10 cellular contexts compared by ENCODE assay signal in the genomic region with DNA sequence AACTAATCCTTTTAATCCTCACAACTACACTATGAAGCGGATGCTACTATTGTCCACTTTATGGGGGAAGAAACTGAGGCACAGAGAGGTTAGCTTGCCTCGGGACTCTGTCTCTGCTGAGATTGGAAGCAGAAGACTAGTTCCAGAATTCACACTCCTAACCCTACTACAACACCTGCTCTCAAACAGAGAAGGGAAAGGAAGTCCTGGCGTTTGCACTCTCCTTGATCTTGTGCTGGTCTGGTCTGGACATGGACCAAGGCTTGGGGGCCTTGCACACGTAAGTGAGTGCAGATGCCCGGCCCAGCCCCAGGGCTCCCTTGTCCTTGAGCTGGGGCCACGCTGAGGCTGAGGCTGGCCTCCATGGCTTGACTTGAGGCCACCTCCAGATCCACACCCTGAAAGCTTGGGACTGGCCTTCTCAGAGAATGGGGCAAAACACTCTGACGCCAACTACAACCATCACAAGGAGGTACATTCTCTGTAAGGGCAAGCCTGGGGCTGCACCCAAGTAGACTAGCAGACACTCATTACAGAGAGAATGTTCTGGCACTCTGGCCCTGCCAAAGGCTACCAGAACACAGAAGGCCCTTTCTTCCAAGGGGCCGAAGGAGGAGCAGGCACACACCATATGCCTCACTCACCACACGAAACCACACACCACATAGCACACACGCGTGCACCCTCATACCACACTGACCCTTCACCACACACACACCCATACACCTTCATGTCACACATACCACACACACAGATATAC. TPM values are rescaled to one million over a fixed set of nuclear protein-coding genes. Genes with fewer than 3 reads are reported as not detected.
DNase-seq lines count a peak whose midpoint lies in the region; ATAC-seq, FAIRE-seq and TF ChIP-seq lines count a peak whose summit lies in the region.
"Had no signal": no experiment of that assay in that cellular context is flagged by ENCODE, and none has a peak within 500 bp of the region (broad histone marks: within the 10 kb centered on the region; RNA-seq: fewer than 3 reads in every experiment).

No MANE protein-coding gene starts in this region.

- CTCF ChIA-PET in activated CD4-positive, alpha-beta T cell treated with anti-CD3 and anti-CD28 coated beads for 36 hours (lab: Charles Lee) = interaction anchor here (0.7 to 1.5 kb wide), 2 partner anchors 121 to 199 kb away, joined by 3 read pairs; no protein-coding TSS in a partner anchor
- CTCF ChIA-PET in PC-9 (lab: Charles Lee) = no interaction called here

- H3K9me3 ChIP-seq in PC-9 (ENCODE audit: insufficient read depth, low read depth) = no peaks in the 10 kb centered on the region

- H3K36me3 ChIP-seq in PC-9 (ENCODE audit: low read depth) = no peaks in the 10 kb centered on the region

- BruUV-seq in PC-9 (replicated peaks; lab: Mats Ljungman, UMichigan) = TSS peak; percentile 70

- H3K79me2 ChIP-seq in PC-9 (ENCODE audit: low read depth) = peaks cover 63% of the 10 kb centered on the region

- peak overlapping the region; percentile 51 for H3K4me3 ChIP-seq in PC-9

- no peaks in the 10 kb centered on the region for H3K9me2 ChIP-seq in PC-9 (ENCODE audit: insufficient read depth)

- TF ChIP-seq POLR2A in GM12892 (IDR thresholded peaks at IDR 0.05; ENCODE audit: low read depth, low read length) = no peak

- intact Hi-C loops in activated CD4-positive, alpha-beta T cell treated with anti-CD3 and anti-CD28 coated beads for 36 hours (cut with DNase I, micrococcal nuclease) = loop anchor here (1.0 to 10.0 kb wide), 7 partner anchors 17 to 1088 kb away; a partner anchor contains a TSS
- intact Hi-C loops in PC-9 (cut with micrococcal nuclease; ENCODE audit: unreplicated experiment) = loop anchor here (1.0 to 10.0 kb wide), 8 partner anchors 17 to 208 kb away; a partner anchor contains a TSS

- no peak overlapping the region for H3K27ac Mint-ChIP-seq in activated CD4-positive, alpha-beta T cell treated with anti-CD3 and anti-CD28 coated beads for 36 hours
- no peak overlapping the region for H3K27ac Mint-ChIP-seq in stimulated activated effector memory CD8-positive, alpha-beta T cell treated with anti-CD3 and anti-CD28 coated beads, Interleukin-12 subunit alpha, Interleukin-12 subunit beta, amount 100 ng/mL, for 72 hours
- H3K27ac Mint-ChIP-seq: memory B cell had no signal

- no peaks in the 10 kb centered on the region for H3K9me3 Mint-ChIP-seq in activated CD4-positive, alpha-beta T cell treated with anti-CD3 and anti-CD28 coated beads for 36 hours (ENCODE audit: low read depth)
- H3K9me3 Mint-ChIP-seq in stimulated activated effector memory CD8-positive, alpha-beta T cell treated with anti-CD3 and anti-CD28 coated beads, Interleukin-12 subunit alpha, Interleukin-12 subunit beta, amount 100 ng/mL, for 72 hours = no peaks in the 10 kb centered on the region
- H3K9me3 Mint-ChIP-seq: memory B cell had no signal

- H3K27me3 Mint-ChIP-seq in activated CD4-positive, alpha-beta T cell treated with anti-CD3 and anti-CD28 coated beads for 36 hours = no peaks in the 10 kb centered on the region
- H3K27me3 Mint-ChIP-seq: memory B cell had no signal

- no peak overlapping the region for H3K4me3 Mint-ChIP-seq in activated CD4-positive, alpha-beta T cell treated with anti-CD3 and anti-CD28 coated beads for 36 hours
- no peak overlapping the region for H3K4me3 Mint-ChIP-seq in stimulated activated effector memory CD8-positive, alpha-beta T cell treated with anti-CD3 and anti-CD28 coated beads, Interleukin-12 subunit alpha, Interleukin-12 subunit beta, amount 100 ng/mL, for 72 hours
- H3K4me3 Mint-ChIP-seq: memory B cell had no signal

- ATAC-seq in activated CD4-positive, alpha-beta T cell treated with anti-CD3 and anti-CD28 coated beads for 36 hours = no peak
- ATAC-seq in foreskin keratinocyte = no peak
- peak; percentile 14 for ATAC-seq in stimulated activated effector memory CD8-positive, alpha-beta T cell treated with anti-CD3 and anti-CD28 coated beads, Interleukin-12 subunit alpha, Interleukin-12 subunit beta, amount 100 ng/mL, for 72 hours

- H3K36me3 Mint-ChIP-seq in activated CD4-positive, alpha-beta T cell treated with anti-CD3 and anti-CD28 coated beads for 36 hours (ENCODE audit: low read depth) = no peaks in the 10 kb centered on the region
- no peaks in the 10 kb centered on the region for H3K36me3 Mint-ChIP-seq in stimulated activated effector memory CD8-positive, alpha-beta T cell treated with anti-CD3 and anti-CD28 coated beads, Interleukin-12 subunit alpha, Interleukin-12 subunit beta, amount 100 ng/mL, for 72 hours

- POLR2A ChIA-PET in activated CD4-positive, alpha-beta T cell treated with anti-CD3 and anti-CD28 coated beads for 36 hours (lab: Charles Lee) = interaction anchor here (0.6 kb wide), 1 partner anchor 18 kb away, joined by 3 read pairs; no protein-coding TSS in a partner anchor
- POLR2A ChIA-PET in PC-9 (lab: Charles Lee; ENCODE audit: unreplicated experiment) = interaction anchor here (0.7 kb wide), 1 partner anchor 17 kb away, joined by 4 read pairs; no protein-coding TSS in a partner anchor

- H3K27me3 ChIP-seq in PC-9 (ENCODE audit: insufficient read depth, low read depth) (no peaks in the 10 kb centered on the region), foreskin keratinocyte (no peaks in the 10 kb centered on the region)

- H3K4me1 ChIP-seq in PC-9 (replicated peaks; ENCODE audit: insufficient read depth) = peaks cover 93% of the 10 kb centered on the region
- H3K4me1 ChIP-seq in foreskin keratinocyte = peaks cover 54% of the 10 kb centered on the region

- DNase-seq in activated CD4-positive, alpha-beta T cell treated with anti-CD3 and anti-CD28 coated beads for 36 hours = peak; percentile 24
- DNase-seq in activated CD4-positive, alpha-beta T cell treated with anti-CD3 and anti-CD28 coated beads, Interleukin-2, amount 50 U/mL, for 1 hour = no peak
- DNase-seq in PC-9 (no peak), foreskin keratinocyte (peak in 1 of 2 donors; percentile 63), NCI-H128 (lab: John Stamatoyannopoulos, UW; ENCODE audit: unreplicated experiment) (no peak), SHP77 treated with DMSO at 0.1 percent for 48 hours (lab: John Stamatoyannopoulos, UW) (no peak), GM12892 (ENCODE audit: insufficient read length) (no peak)
- no peak for DNase-seq in stimulated activated effector memory CD8-positive, alpha-beta T cell treated with anti-CD3 and anti-CD28 coated beads, Interleukin-12 subunit alpha, Interleukin-12 subunit beta, amount 100 ng/mL, for 72 hours (ENCODE audit: low spot score in 2 of 2)
- DNase-seq: substantia nigra had no signal

- peak overlapping the region; percentile 87 for H3K4me2 ChIP-seq in PC-9

- H4K20me1 ChIP-seq in PC-9 (ENCODE audit: insufficient read depth) = no peaks in the 10 kb centered on the region

- peak overlapping the region; percentile 99 for H3K27ac ChIP-seq in PC-9
- H3K27ac ChIP-seq in foreskin keratinocyte = peak overlapping the region; percentile 99

- no peak for TF ChIP-seq CTCF in PC-9 (conservative IDR thresholded peaks at IDR 0.05)
- TF ChIP-seq CTCF in foreskin keratinocyte (conservative IDR thresholded peaks at IDR 0.05) = no peak

- peaks cover 84% of the 10 kb centered on the region for H3F3A ChIP-seq in PC-9 (ENCODE audit: insufficient read depth, low read depth)

- FAIRE-seq in GM12892 (lab: Jason Lieb, UNC) = no peak

- H2AFZ ChIP-seq in PC-9 = no peak overlapping the region

- H3K4me1 Mint-ChIP-seq in activated CD4-positive, alpha-beta T cell treated with anti-CD3 and anti-CD28 coated beads for 36 hours = peaks cover 29% of the 10 kb centered on the region
- peaks cover 40% of the 10 kb centered on the region for H3K4me1 Mint-ChIP-seq in stimulated activated effector memory CD8-positive, alpha-beta T cell treated with anti-CD3 and anti-CD28 coated beads, Interleukin-12 subunit alpha, Interleukin-12 subunit beta, amount 100 ng/mL, for 72 hours

RNA-seq across cellular contexts. Expression of a gene that starts 33.3 kb away (rescaled TPM):
- 100 to 1,000 TPM; 197 to 203 TPM for total RNA-seq in activated CD4-positive, alpha-beta T cell treated with anti-CD3 and anti-CD28 coated beads for 36 hours
- total RNA-seq in PC-9 (2021) (231 and 240 TPM in 2 replicates), foreskin keratinocyte (169 and 218 TPM in 2 replicates)
- 100 and 126 TPM in 2 replicates for polyA plus RNA-seq in foreskin keratinocyte
- 137 TPM for polyA plus RNA-seq in GM12892 (2012; ENCODE audit: missing spikeins)
